In genomic region chr5:73902327-73903051, GRCh38 we compare ENCODE assay signal across 8 cellular contexts.
DNase-seq lines count a peak whose midpoint lies in the region; ATAC-seq and TF ChIP-seq lines count a peak whose summit lies in the region.

No MANE protein-coding gene starts in this region.

- H3K4me3 Mint-ChIP-seq in CD14-positive monocyte (no peak overlapping the region), brain (peak overlapping the region in 1 of 5 experiments; percentile 56)

- no peaks in the 10 kb centered on the region for H3K36me3 Mint-ChIP-seq in CD14-positive monocyte
- H3K36me3 Mint-ChIP-seq in brain, result no peaks in the 10 kb centered on the region

- H3K27ac Mint-ChIP-seq in CD14-positive monocyte (no peak overlapping the region), brain (peak overlapping the region; percentile 33 to 94 (median 86))

- no peak overlapping the region for H3K27ac ChIP-seq in spleen

- H3K4me1 ChIP-seq in spleen, result peaks cover 0 to 13% (median 4%) of the 10 kb centered on the region in 6 donors

- no peak for ATAC-seq in HG03342 (IDR thresholded peaks at IDR 0.05; ENCODE audit: unreplicated experiment)

- whole genome bisulfite sequencing in spleen, 5 donors, result 28 to 35% (median 32%) methylated on average over 10 of the region's 10 CpGs

- H3K4me1 Mint-ChIP-seq in CD14-positive monocyte, result peaks cover 25% of the 10 kb centered on the region
- H3K4me1 Mint-ChIP-seq in brain, result peaks cover 30% of the 10 kb centered on the region

- DNase-seq in CD14-positive monocyte (ENCODE audit: low spot score) (no peak), H7 (peak; percentile 57), NCI-H526 treated with DMSO at 0.1 percent for 48 hours (lab: John Stamatoyannopoulos, UW) (peak; percentile 29), iPS-NIHi7 (ENCODE audit: extremely low spot score) (peak; percentile 49), spleen (no peak)
- DNase-seq in stimulated activated CD4-positive, alpha-beta T cell treated with anti-CD3 and anti-CD28 coated beads, Interleukin-4, amount 100 ng/mL, for 4 hours, result no peak

- TF ChIP-seq POLR2A in spleen (IDR thresholded peaks at IDR 0.05), result no peak

- H3K27me3 Mint-ChIP-seq in CD14-positive monocyte (ENCODE audit: low read depth in 3 of 3) (peaks cover 0 to 4% (median 0%) of the 10 kb centered on the region in 3 donors), brain (no peaks in the 10 kb centered on the region)

- H3K27me3 ChIP-seq in H7 (ENCODE audit: control insufficient read depth, insufficient read depth, low read length), result no peaks in the 10 kb centered on the region
- peaks cover 0 to 6% (median 0%) of the 10 kb centered on the region in 7 donors for H3K27me3 ChIP-seq in spleen (replicated peaks in 1 of 7)

- intact Hi-C loops in CD14-positive monocyte (cut with micrococcal nuclease), result loop anchor here (1.0 to 10.0 kb wide), 3 partner anchors 744 to 1012 kb away; no protein-coding TSS in a partner anchor
- intact Hi-C loops in spleen (cut with DNase I; ENCODE audit: low total_unique reads), result loop anchor here (2.0 kb wide), 1 partner anchor 746 kb away; no protein-coding TSS in a partner anchor

- H3K9me3 ChIP-seq in spleen, result no peaks in the 10 kb centered on the region

- TF ChIP-seq CTCF in CD14-positive monocyte (IDR thresholded peaks at IDR 0.05) (peak; percentile 83), brain (conservative IDR thresholded peaks at IDR 0.05) (peak; percentile 96 to 98), spleen (IDR thresholded peaks at IDR 0.05 in 8 of 11, conservative IDR thresholded peaks at IDR 0.05 in 3 of 11) (peak; percentile 72 to 95 (median 90))

- H3K36me3 ChIP-seq in H7 (replicated peaks; ENCODE audit: control insufficient read depth, insufficient read depth, low read length) (no peaks in the 10 kb centered on the region), spleen (no peaks in the 10 kb centered on the region)

- H3K4me3 ChIP-seq in H7 (ENCODE audit: insufficient read depth, low read depth, low read length), result no peak overlapping the region
- H3K4me3 ChIP-seq in spleen, result no peak overlapping the region

- peaks cover 0 to 5% (median 0%) of the 10 kb centered on the region in 7 donors for H3K9me3 Mint-ChIP-seq in CD14-positive monocyte
- peaks cover 0 to 15% (median 6%) of the 10 kb centered on the region in 5 experiments for H3K9me3 Mint-ChIP-seq in brain

Comparison
In these comparisons a context has a peak if more than half of its experiments do, and no peak if none do; other contexts are left out.
1. DNase-seq: peak in H7 (single experiment), NCI-H526 treated with DMSO at 0.1 percent for 48 hours (single experiment) and iPS-NIHi7 (single experiment); none in CD14-positive monocyte (single experiment), spleen (single experiment) and stimulated activated CD4-positive, alpha-beta T cell treated with anti-CD3 and anti-CD28 coated beads, Interleukin-4, amount 100 ng/mL, for 4 hours (0 of 2).
2. H3K27ac Mint-ChIP-seq: peak in brain (5 of 5); none in CD14-positive monocyte (0 of 7).
3. Peak in every context shown above with its lines, with median percentiles within 50 percentile points of each other: CTCF ChIP-seq.